ENCODE assay signal across 15 cellular contexts in genomic region chr2:21117688-21118087, GRCh38. TPM values are rescaled to one million over a fixed set of nuclear protein-coding genes. Genes with fewer than 3 reads are reported as not detected.
"Had no signal": no experiment of that assay in that cellular context is flagged by ENCODE, and none has a peak within 500 bp of the region (broad histone marks: within the 10 kb centered on the region; RNA-seq: fewer than 3 reads in every experiment).

No MANE protein-coding gene starts in this region.

- H3K4me1 Mint-ChIP-seq: IgD-negative memory B cell had no signal

- DNase-seq: NCI-H1048; NCI-H1436 treated with DMSO at 0.1 percent for 48 hours; NCI-H187 treated with DMSO at 0.1 percent for 48 hours; NCI-H2029 treated with DMSO at 0.1 percent for 48 hours; NCI-H446 treated with DMSO at 0.1 percent for 48 hours; NK-92 treated with Interleukin-12 subunit alpha and Interleukin-12 subunit beta, amount 100 ng/mL, for 24 hours had no signal

- H3K9me3 ChIP-seq: SJCRH30 had no signal

- H3K27ac ChIP-seq: KMS-11, RWPE1, SJCRH30 had no signal

- H3K36me3 ChIP-seq: SJCRH30 had no signal

- H3K9me3 Mint-ChIP-seq: IgD-negative memory B cell had no signal

- H3K4me2 ChIP-seq: KMS-11 had no signal

- H3K27ac Mint-ChIP-seq: IgD-negative memory B cell had no signal

- H3K4me1 ChIP-seq: SJCRH30 had no signal

- H3K9ac ChIP-seq: KMS-11 had no signal

- ATAC-seq: PC-3 had no signal

- H3K4me3 Mint-ChIP-seq: IgD-negative memory B cell had no signal

- H3K4me3 ChIP-seq: K562, SJCRH30 had no signal

- H3K36me3 Mint-ChIP-seq: IgD-negative memory B cell had no signal

RNA-seq across cellular contexts. Expression of gene TDRD15, which starts 6.1 kb away (rescaled TPM):
- total RNA-seq: HT1080, M059J, OCI-LY7, PC-3 had no signal
